Comparison of ENCODE assay signal across 14 cellular contexts in genomic region chr22:24067587-24068376, GRCh38. TPM values are rescaled to one million over a fixed set of nuclear protein-coding genes. Genes with fewer than 3 reads are reported as not detected.
DNase-seq lines count a peak whose midpoint lies in the region; ATAC-seq and TF ChIP-seq lines count a peak whose summit lies in the region.
"Had no signal": no experiment of that assay in that cellular context is flagged by ENCODE, and none has a peak within 500 bp of the region (broad histone marks: within the 10 kb centered on the region; RNA-seq: fewer than 3 reads in every experiment).

No MANE protein-coding gene starts in this region.

- H3K23ac ChIP-seq in mesenchymal stem cell (ENCODE audit: low read length in 2 of 2), result no peak overlapping the region

- H3K4me3 ChIP-seq in epithelial cell of proximal tubule (ENCODE audit: low read depth, low read length) (no peak overlapping the region), thyroid gland (replicated peaks in 1 of 3) (no peak overlapping the region), mesenchymal stem cell (ENCODE audit: insufficient read depth in 1 of 2, low read depth in 1 of 2, low read length in 2 of 2) (no peak overlapping the region)
- H3K4me3 ChIP-seq: left ventricle myocardium inferior, SJSA1, thoracic aorta had no signal

- WGBS in thyroid gland, 2 donors, result 83 to 87% methylated on average over 7 of the region's 7 CpGs
- WGBS in mesenchymal stem cell, result over 99% methylated on average over 7 of the region's 7 CpGs

- H2BK12ac ChIP-seq in mesenchymal stem cell (ENCODE audit: low read length in 2 of 2), result no peak overlapping the region

- no peak overlapping the region for H2BK15ac ChIP-seq in mesenchymal stem cell (ENCODE audit: low read depth, poor library complexity, severe bottlenecking)

- H3K27me3 ChIP-seq in thyroid gland (no peaks in the 10 kb centered on the region), mesenchymal stem cell (ENCODE audit: control insufficient read depth in 1 of 2, insufficient read depth in 1 of 2, low read length in 2 of 2) (no peaks in the 10 kb centered on the region)
- H3K27me3 ChIP-seq: SJSA1 had no signal

- no peak overlapping the region for H2BK5ac ChIP-seq in mesenchymal stem cell (ENCODE audit: low read depth, low read length, poor library complexity, severe bottlenecking)

- H3K14ac ChIP-seq in mesenchymal stem cell (ENCODE audit: low read length in 2 of 2), result peak overlapping the region in 1 of 2 experiments; percentile 57

- peaks cover 11% of the 10 kb centered on the region for H3K36me3 Mint-ChIP-seq in activated naive CD4-positive, alpha-beta T cell treated with anti-CD3 and anti-CD28 coated beads, Interleukin-2, amount 50 U/mL, for 24 hours
- H3K36me3 Mint-ChIP-seq in activated naive CD4-positive, alpha-beta T cell treated with anti-CD3 and anti-CD28 coated beads, Interleukin-2, amount 50 U/mL, for 72 hours, result peaks cover 12 to 17% of the 10 kb centered on the region in 2 donors

- H3K4me1 ChIP-seq in thyroid gland (peaks cover 22 to 37% of the 10 kb centered on the region in 2 donors), mesenchymal stem cell (ENCODE audit: control insufficient read depth, insufficient read depth, low read depth, low read length) (peaks cover 8% of the 10 kb centered on the region)
- H3K4me1 ChIP-seq: SJSA1 had no signal

- peaks cover 22% of the 10 kb centered on the region for H3K79me1 ChIP-seq in mesenchymal stem cell (replicated peaks; ENCODE audit: low read length, poor library complexity, severe bottlenecking)

- H3K27me3 Mint-ChIP-seq in activated naive CD4-positive, alpha-beta T cell treated with anti-CD3 and anti-CD28 coated beads, Interleukin-2, amount 50 U/mL, for 24 hours, result no peaks in the 10 kb centered on the region
- H3K27me3 Mint-ChIP-seq: activated naive CD4-positive, alpha-beta T cell treated with anti-CD3 and anti-CD28 coated beads, Interleukin-2, amount 10 ng/mL, durations not matched to agents 7 days and 5 days had no signal

- H4K91ac ChIP-seq in mesenchymal stem cell (ENCODE audit: low read length), result no peak overlapping the region

- H3K4me2 ChIP-seq in mesenchymal stem cell (ENCODE audit: low read length, poor library complexity, severe bottlenecking), result no peak overlapping the region

- H2AK5ac ChIP-seq in mesenchymal stem cell (ENCODE audit: low read length, severe bottlenecking), result no peak overlapping the region

- no peak for TF ChIP-seq POLR2A in thyroid gland (IDR thresholded peaks at IDR 0.05)

- intact Hi-C loops in thyroid gland (cut with DNase I), result no loop called here

- no peak overlapping the region for H4K8ac ChIP-seq in mesenchymal stem cell (ENCODE audit: low read length)

- no peak overlapping the region for H2AFZ ChIP-seq in mesenchymal stem cell (ENCODE audit: low read depth, low read length)

- H3K9me3 ChIP-seq in thyroid gland (no peaks in the 10 kb centered on the region), mesenchymal stem cell (ENCODE audit: control insufficient read depth, low read length) (no peaks in the 10 kb centered on the region)
- H3K9me3 ChIP-seq: left ventricle myocardium inferior, SJSA1, thoracic aorta had no signal

- no peak for ATAC-seq in activated naive CD4-positive, alpha-beta T cell treated with anti-CD3 and anti-CD28 coated beads, Interleukin-2, amount 50 U/mL, for 72 hours
- no peak for ATAC-seq in GM21717 (IDR thresholded peaks at IDR 0.05; ENCODE audit: unreplicated experiment)

- peaks cover 37 to 40% of the 10 kb centered on the region in 2 donors for H3K36me3 ChIP-seq in thyroid gland
- H3K36me3 ChIP-seq in mesenchymal stem cell (ENCODE audit: control insufficient read depth in 1 of 2, insufficient read depth in 2 of 2, low read depth in 1 of 2, low read length in 2 of 2), result peaks cover 67 to 77% of the 10 kb centered on the region in 2 experiments

- no peak overlapping the region for H3K18ac ChIP-seq in mesenchymal stem cell (ENCODE audit: low read depth in 1 of 2, low read length in 2 of 2)

- H3K4ac ChIP-seq in mesenchymal stem cell (ENCODE audit: low read depth in 1 of 2, low read length in 2 of 2), result no peak overlapping the region

- no peaks in the 10 kb centered on the region for H3K9me3 Mint-ChIP-seq in activated naive CD4-positive, alpha-beta T cell treated with anti-CD3 and anti-CD28 coated beads, Interleukin-2, amount 50 U/mL, for 24 hours
- no peaks in the 10 kb centered on the region for H3K9me3 Mint-ChIP-seq in activated naive CD4-positive, alpha-beta T cell treated with anti-CD3 and anti-CD28 coated beads, Interleukin-2, amount 50 U/mL, for 72 hours
- H3K9me3 Mint-ChIP-seq: activated naive CD4-positive, alpha-beta T cell treated with anti-CD3 and anti-CD28 coated beads, Interleukin-2, amount 10 ng/mL, durations not matched to agents 7 days and 5 days had no signal

- H3K9ac ChIP-seq in mesenchymal stem cell (ENCODE audit: low read length), result no peak overlapping the region

- TF ChIP-seq CTCF in epithelial cell of proximal tubule (conservative IDR thresholded peaks at IDR 0.05; ENCODE audit: low read depth, low read length) (no peak), thyroid gland (IDR thresholded peaks at IDR 0.05) (no peak)

- H3K27ac ChIP-seq in thyroid gland (peak overlapping the region in 1 of 3 donors; percentile 20), mesenchymal stem cell (ENCODE audit: low read length, poor library complexity, severe bottlenecking) (no peak overlapping the region)
- H3K27ac ChIP-seq: left ventricle myocardium inferior, SJSA1, thoracic aorta had no signal

- H2BK120ac ChIP-seq in mesenchymal stem cell (ENCODE audit: low read depth, low read length), result no peak overlapping the region

- peaks cover 12% of the 10 kb centered on the region for H3K4me1 Mint-ChIP-seq in activated naive CD4-positive, alpha-beta T cell treated with anti-CD3 and anti-CD28 coated beads, Interleukin-2, amount 50 U/mL, for 24 hours
- H3K4me1 Mint-ChIP-seq: activated naive CD4-positive, alpha-beta T cell treated with anti-CD3 and anti-CD28 coated beads, Interleukin-2, amount 10 ng/mL, durations not matched to agents 7 days and 5 days had no signal

- peak overlapping the region; percentile 6 for H3K27ac Mint-ChIP-seq in activated naive CD4-positive, alpha-beta T cell treated with anti-CD3 and anti-CD28 coated beads, Interleukin-2, amount 50 U/mL, for 24 hours
- H3K27ac Mint-ChIP-seq in activated naive CD4-positive, alpha-beta T cell treated with anti-CD3 and anti-CD28 coated beads, Interleukin-2, amount 50 U/mL, for 72 hours, result no peak overlapping the region
- H3K27ac Mint-ChIP-seq: activated naive CD4-positive, alpha-beta T cell treated with anti-CD3 and anti-CD28 coated beads, Interleukin-2, amount 10 ng/mL, durations not matched to agents 7 days and 5 days had no signal

- no peak for DNase-seq in activated naive CD4-positive, alpha-beta T cell treated with anti-CD3 and anti-CD28 coated beads, Interleukin-2, amount 50 U/mL, for 72 hours (ENCODE audit: low spot score in 2 of 2)
- DNase-seq in NCI-H69 (lab: John Stamatoyannopoulos, UW) (peak; percentile 60), epithelial cell of proximal tubule (ENCODE audit: low read depth) (peak; percentile 7), thyroid gland (peak; percentile 37 to 40), mesenchymal stem cell (no peak)
- DNase-seq in stimulated activated CD4-positive, alpha-beta T cell treated with anti-CD3 and anti-CD28 coated beads, Interleukin-12 subunit alpha, Interleukin-12 subunit beta, amount 100 ng/mL, for 4 hours, result no peak
- DNase-seq: activated CD4-positive, CD25-positive, alpha-beta regulatory T cell treated with anti-CD3 and anti-CD28 coated beads, Interleukin-2, amount 50 U/mL, for 72 hours; activated naive CD4-positive, alpha-beta T cell treated with anti-CD3 and anti-CD28 coated beads, Interleukin-2, amount 10 ng/mL, durations not matched to agents 7 days and 5 days; left ventricle myocardium inferior; NCI-H226 had no signal

- no peak overlapping the region for H3K4me3 Mint-ChIP-seq in activated naive CD4-positive, alpha-beta T cell treated with anti-CD3 and anti-CD28 coated beads, Interleukin-2, amount 50 U/mL, for 24 hours
- H3K4me3 Mint-ChIP-seq: activated naive CD4-positive, alpha-beta T cell treated with anti-CD3 and anti-CD28 coated beads, Interleukin-2, amount 10 ng/mL, durations not matched to agents 7 days and 5 days had no signal

RNA-seq across cellular contexts. Expression of gene CABIN1, which starts 56.7 kb away (rescaled TPM):
- 100 to 1,000 TPM in 1 of 2 donors, 10 to 100 TPM in 1; 70.2 to 125 TPM for total RNA-seq in activated naive CD4-positive, alpha-beta T cell treated with anti-CD3 and anti-CD28 coated beads, Interleukin-2, amount 50 U/mL, for 72 hours
- 21.8 and 34.0 TPM in 2 replicates for total RNA-seq in epithelial cell of proximal tubule
- 100 to 1,000 TPM in 3 of 4 donors, 10 to 100 TPM in 1; 48.1 to 116 (median 103) TPM for total RNA-seq in thyroid gland
- 54.3 TPM for polyA plus RNA-seq in mesenchymal stem cell (2013, experiment 1 of 2)
- polyA plus RNA-seq in mesenchymal stem cell (2013, experiment 2 of 2), result 52.5 TPM

Comparison
In these comparisons a context has a peak if more than half of its experiments do, and no peak if none do; other contexts are left out.
1. DNase-seq: peak in NCI-H69 (single experiment), epithelial cell of proximal tubule (single experiment) and thyroid gland (2 of 2); none in activated naive CD4-positive, alpha-beta T cell treated with anti-CD3 and anti-CD28 coated beads, Interleukin-2, amount 50 U/mL, for 72 hours (0 of 2), stimulated activated CD4-positive, alpha-beta T cell treated with anti-CD3 and anti-CD28 coated beads, Interleukin-12 subunit alpha, Interleukin-12 subunit beta, amount 100 ng/mL, for 4 hours (single experiment) and mesenchymal stem cell (single experiment).